10 cellular contexts compared by ENCODE assay signal in the genomic region with DNA sequence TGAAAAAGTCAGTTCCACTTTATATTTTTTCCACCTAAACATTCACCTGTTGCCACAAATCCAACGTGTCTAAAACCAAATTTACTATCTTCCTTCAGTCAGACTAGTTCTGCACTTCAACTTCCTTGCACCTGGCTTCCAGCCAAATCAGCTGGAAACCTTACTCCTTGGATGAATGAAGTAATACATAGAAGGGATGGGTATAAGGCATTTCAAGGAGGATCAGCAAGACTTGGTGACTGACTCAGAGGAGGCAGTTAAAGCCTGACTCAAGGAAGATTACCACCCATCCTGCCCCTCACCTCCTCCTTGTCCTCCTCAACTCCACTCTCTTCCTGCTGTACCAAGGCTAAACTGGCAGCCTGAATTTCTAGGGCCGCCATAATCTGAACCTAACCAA. TPM values are rescaled to one million over a fixed set of nuclear protein-coding genes. Genes with fewer than 3 reads are reported as not detected.
DNase-seq lines count a peak whose midpoint lies in the region; ATAC-seq, FAIRE-seq and TF ChIP-seq lines count a peak whose summit lies in the region.
"Had no signal": no experiment of that assay in that cellular context is flagged by ENCODE, and none has a peak within 500 bp of the region (broad histone marks: within the 10 kb centered on the region; RNA-seq: fewer than 3 reads in every experiment).

No MANE protein-coding gene starts in this region.

- H2BK5ac ChIP-seq in H9 (ENCODE audit: insufficient read length, low read length): no peak overlapping the region

- H3K18ac ChIP-seq in H9 (ENCODE audit: insufficient read length, low read depth, low read length): no peak overlapping the region

- DNase-seq in H54 (ENCODE audit: insufficient read length, low spot score) (peak; percentile 63), NCI-H2029 treated with DMSO at 0.1 percent for 48 hours (lab: John Stamatoyannopoulos, UW) (peak; percentile 8), dermis blood vessel endothelial cell (peak; percentile 70), retinal pigment epithelial cell (ENCODE audit: low read depth) (peak; percentile 29), H9 (no peak), NCI-H1930 (lab: John Stamatoyannopoulos, UW) (no peak)
- DNase-seq: activated CD4-positive, alpha-beta T cell treated with anti-CD3 and anti-CD28 coated beads for 4 hours had no signal

- no peaks in the 10 kb centered on the region for H4K20me1 ChIP-seq in H9 (ENCODE audit: control insufficient read depth, insufficient read depth, insufficient read length)

- H3K9me3 Mint-ChIP-seq in H9: no peaks in the 10 kb centered on the region

- FAIRE-seq in H54 (lab: Jason Lieb, UNC): peak; percentile 97

- ATAC-seq in HG02884 (IDR thresholded peaks at IDR 0.05; ENCODE audit: unreplicated experiment) (no peak), GM19035 (IDR thresholded peaks at IDR 0.05; ENCODE audit: unreplicated experiment) (no peak)

- H3K27ac Mint-ChIP-seq in H9: no peak overlapping the region

- H3K27me3 Mint-ChIP-seq in H9 (ENCODE audit: low read depth): no peaks in the 10 kb centered on the region

- H2BK120ac ChIP-seq in H9 (ENCODE audit: low read depth, low read length, poor library complexity, severe bottlenecking): no peak overlapping the region

- no peaks in the 10 kb centered on the region for H3K79me1 ChIP-seq in H9 (ENCODE audit: insufficient read depth, low read depth, low read length, poor library complexity, severe bottlenecking)

- H3K9ac ChIP-seq in H9 (ENCODE audit: extremely low read depth, insufficient read length, low read length): no peak overlapping the region

- no peaks in the 10 kb centered on the region for H3K23me2 ChIP-seq in H9 (ENCODE audit: insufficient read length, low read depth, low read length, poor library complexity, severe bottlenecking)

- no peak overlapping the region for H3K56ac ChIP-seq in H9 (ENCODE audit: insufficient read length, low read depth, low read length)

- H3K4me1 Mint-ChIP-seq in H9: peaks cover 6 to 10% of the 10 kb centered on the region in 2 experiments

- no peak overlapping the region for H3K4me3 ChIP-seq in retinal pigment epithelial cell (ENCODE audit: low read length)
- H3K4me3 ChIP-seq: coronary artery had no signal

- H3K4me3 Mint-ChIP-seq in H9: no peak overlapping the region

- H3K4me1 ChIP-seq in H9 (ENCODE audit: insufficient read depth, low read length): no peaks in the 10 kb centered on the region

- no CpG with 5 or more reads among the region's 2 CpGs for WGBS in H9 (ENCODE audit: extremely low coverage, insufficient read length, low lambda C conversion rate)

- H2BK12ac ChIP-seq in H9 (ENCODE audit: insufficient read length, low read depth, low read length): no peak overlapping the region

- no peak overlapping the region for H3K4me2 ChIP-seq in H9 (ENCODE audit: insufficient read depth, insufficient read length, low read length)

- no peak overlapping the region for H2AK5ac ChIP-seq in H9 (ENCODE audit: insufficient read length, low read length)

- H2AFZ ChIP-seq in H9 (ENCODE audit: low read length): no peak overlapping the region

- no peaks in the 10 kb centered on the region for H3K27me3 ChIP-seq in H9 (ENCODE audit: insufficient read depth, low read length)

- H4K5ac ChIP-seq in H9 (ENCODE audit: insufficient read length, low read depth, low read length): no peak overlapping the region

- no peak overlapping the region for H3T11ph ChIP-seq in H9 (ENCODE audit: low read length)

- H3K14ac ChIP-seq in H9 (ENCODE audit: insufficient read depth, low read length): no peak overlapping the region

- no peak for TF ChIP-seq CTCF in retinal pigment epithelial cell (conservative IDR thresholded peaks at IDR 0.05; ENCODE audit: low read depth, low read length)
- no peak for TF ChIP-seq CTCF in H9 (conservative IDR thresholded peaks at IDR 0.05)

- H4K91ac ChIP-seq in H9 (ENCODE audit: insufficient read length, low read depth, low read length): no peak overlapping the region

- H3K79me2 ChIP-seq in H9 (ENCODE audit: insufficient read depth, low read length): no peaks in the 10 kb centered on the region

- H3K4ac ChIP-seq in H9 (ENCODE audit: low read depth, low read length): no peak overlapping the region

- H3K27ac ChIP-seq in H9 (ENCODE audit: insufficient read length, low read depth, low read length): no peak overlapping the region
- H3K27ac ChIP-seq: coronary artery had no signal

- no peak overlapping the region for H2BK15ac ChIP-seq in H9 (ENCODE audit: low read depth, low read length)

- H3K23ac ChIP-seq in H9 (ENCODE audit: insufficient read length, low read depth, low read length): no peak overlapping the region

- no peaks in the 10 kb centered on the region; a peak in 1 of 7 replicates for H3K36me3 Mint-ChIP-seq in H9 (ENCODE audit: insufficient read depth in 1 of 3, low read depth in 3 of 3)

- H2BK20ac ChIP-seq in H9 (ENCODE audit: low read depth, low read length, poor library complexity, severe bottlenecking): no peak overlapping the region

- H4K8ac ChIP-seq in H9 (replicated peaks; ENCODE audit: insufficient read length, low read depth, low read length): no peak overlapping the region

- no peaks in the 10 kb centered on the region for H3K9me3 ChIP-seq in H9 (ENCODE audit: control insufficient read depth, low read depth, low read length)

- TF ChIP-seq POLR2A in H54 (IDR thresholded peaks at IDR 0.05; ENCODE audit: low read depth, low read length): no peak

RNA-seq across cellular contexts. Expression of a gene that starts 37.1 kb away (rescaled TPM):
- 33.2 and 38.5 TPM in 2 replicates for total RNA-seq in dermis blood vessel endothelial cell
- total RNA-seq in H9 (2021): 78.1 and 84.1 TPM in 2 replicates

RNA-seq across cellular contexts. Expression of a gene that starts 37.3 kb away (rescaled TPM):
- total RNA-seq in dermis blood vessel endothelial cell (1.3 and 3.2 TPM in 2 replicates), H9 (2021) (0.68 and 0.81 TPM in 2 replicates)

Comparison
In these comparisons a context has a peak if more than half of its experiments do, and no peak if none do; other contexts are left out.
1. DNase-seq: peak in H54 (single experiment), NCI-H2029 treated with DMSO at 0.1 percent for 48 hours (single experiment), dermis blood vessel endothelial cell (single experiment) and retinal pigment epithelial cell (single experiment); none in H9 (single experiment) and NCI-H1930 (0 of 2).